Comparison of ENCODE assay signal across 17 cellular contexts in genomic region chr2:85791704-85792565, GRCh38. TPM values are rescaled to one million over a fixed set of nuclear protein-coding genes. Genes with fewer than 3 reads are reported as not detected.
DNase-seq lines count a peak whose midpoint lies in the region; ATAC-seq and TF ChIP-seq lines count a peak whose summit lies in the region.
"Had no signal": no experiment of that assay in that cellular context is flagged by ENCODE, and none has a peak within 500 bp of the region (broad histone marks: within the 10 kb centered on the region; RNA-seq: fewer than 3 reads in every experiment).

No MANE protein-coding gene starts in this region.

- no peak overlapping the region for H3K4me2 ChIP-seq in GM23338

- WGBS in right cardiac atrium = 63% methylated on average over 22 of the region's 22 CpGs

- CTCF ChIA-PET in CD4-positive, alpha-beta T cell (lab: Charles Lee) = no interaction called here

- no peak overlapping the region for H3K9ac ChIP-seq in skeletal muscle tissue (ENCODE audit: low read depth in 1 of 3, low read length in 3 of 3)

- peaks cover 10% of the 10 kb centered on the region for H3K27me3 Mint-ChIP-seq in GM23338 (ENCODE audit: insufficient read depth, low read depth, poor library complexity)
- H3K27me3 Mint-ChIP-seq in activated T-helper 17 cell treated with anti-CD3 and anti-CD28 coated beads, Interleukin-2, amount 50 U/mL, for 72 hours = peaks cover 19% of the 10 kb centered on the region
- H3K27me3 Mint-ChIP-seq in activated T-helper 2 cell treated with anti-CD3 and anti-CD28 coated beads, Interferon-gamma antibody, Interleukin-2, Interleukin-4, amounts not matched to agents 10 μg/mL and 5 μg/mL and 100 μg/mL, durations not matched to agents 14 hours and 24 hours and 36 hours (ENCODE audit: low read depth) = peaks cover 14% of the 10 kb centered on the region
- H3K27me3 Mint-ChIP-seq in CD4-positive, alpha-beta T cell = peaks cover 8% of the 10 kb centered on the region

- ATAC-seq in GM23338 (no peak), right cardiac atrium (no peak)
- no peak for ATAC-seq in activated T-helper 17 cell treated with anti-CD3 and anti-CD28 coated beads, Interleukin-2, amount 50 U/mL, for 72 hours (replicated peaks)
- no peak for ATAC-seq in CD4-positive, alpha-beta T cell (ENCODE audit: poor library complexity)

- peak overlapping the region; percentile 68; the same call in 1 of the 2 replicates for H3K27ac Mint-ChIP-seq in GM23338
- H3K27ac Mint-ChIP-seq in activated T-helper 17 cell treated with anti-CD3 and anti-CD28 coated beads, Interleukin-2, amount 50 U/mL, for 72 hours = peak overlapping the region; percentile 5
- no peak overlapping the region for H3K27ac Mint-ChIP-seq in activated T-helper 2 cell treated with anti-CD3 and anti-CD28 coated beads, Interferon-gamma antibody, Interleukin-2, Interleukin-4, amounts not matched to agents 10 μg/mL and 5 μg/mL and 100 μg/mL, durations not matched to agents 14 hours and 24 hours and 36 hours
- H3K27ac Mint-ChIP-seq in CD4-positive, alpha-beta T cell = no peak overlapping the region
- H3K27ac Mint-ChIP-seq: memory B cell had no signal

- H3K4me1 ChIP-seq in GM23338 (ENCODE audit: insufficient read depth) (no peaks in the 10 kb centered on the region), right cardiac atrium (ENCODE audit: control insufficient read depth, insufficient read depth, low read length) (peaks cover 41% of the 10 kb centered on the region), skeletal muscle tissue (ENCODE audit: control insufficient read depth in 3 of 3, insufficient read depth in 3 of 3, low read length in 3 of 3) (peaks cover 47 to 52% (median 51%) of the 10 kb centered on the region in 3 donors)

- no peaks in the 10 kb centered on the region for H3K9me3 ChIP-seq in right cardiac atrium (ENCODE audit: control insufficient read depth, low read length)
- H3K9me3 ChIP-seq in skeletal muscle tissue (ENCODE audit: control insufficient read depth in 3 of 3, low read length in 3 of 3) = no peaks in the 10 kb centered on the region
- no peaks in the 10 kb centered on the region for H3K9me3 ChIP-seq in CD4-positive, alpha-beta T cell (ENCODE audit: control insufficient read depth, low read length)
- H3K9me3 ChIP-seq: pancreas had no signal

- no peak for TF ChIP-seq CTCF in GM23338 (conservative IDR thresholded peaks at IDR 0.05; ENCODE audit: low read depth in 2 of 2)
- no peak for TF ChIP-seq CTCF in CD4-positive, alpha-beta T cell (IDR thresholded peaks at IDR 0.05)

- H3K4me3 ChIP-seq in GM23338 (no peak overlapping the region), right cardiac atrium (ENCODE audit: low read length) (no peak overlapping the region), skeletal muscle tissue (ENCODE audit: low read length in 3 of 3) (no peak overlapping the region)
- H3K4me3 ChIP-seq: cardiac muscle cell, pancreas had no signal

- H3K27me3 ChIP-seq in GM23338 (ENCODE audit: insufficient read depth) (no peaks in the 10 kb centered on the region), right cardiac atrium (ENCODE audit: control insufficient read depth, insufficient read depth) (no peaks in the 10 kb centered on the region), skeletal muscle tissue (ENCODE audit: control insufficient read depth in 3 of 3, insufficient read depth in 3 of 3, low read length in 3 of 3) (no peaks in the 10 kb centered on the region)
- no peaks in the 10 kb centered on the region for H3K27me3 ChIP-seq in CD4-positive, alpha-beta T cell (ENCODE audit: control insufficient read depth, insufficient read depth, low read length)
- H3K27me3 ChIP-seq: cardiac muscle cell, pancreas had no signal

- no peaks in the 10 kb centered on the region for H3K9me3 Mint-ChIP-seq in GM23338
- no peaks in the 10 kb centered on the region for H3K9me3 Mint-ChIP-seq in activated T-helper 17 cell treated with anti-CD3 and anti-CD28 coated beads, Interleukin-2, amount 50 U/mL, for 72 hours
- H3K9me3 Mint-ChIP-seq in activated T-helper 2 cell treated with anti-CD3 and anti-CD28 coated beads, Interferon-gamma antibody, Interleukin-2, Interleukin-4, amounts not matched to agents 10 μg/mL and 5 μg/mL and 100 μg/mL, durations not matched to agents 14 hours and 24 hours and 36 hours = no peaks in the 10 kb centered on the region
- no peaks in the 10 kb centered on the region for H3K9me3 Mint-ChIP-seq in CD4-positive, alpha-beta T cell
- H3K9me3 Mint-ChIP-seq: CD4-positive, CD25-positive, alpha-beta regulatory T cell; memory B cell had no signal

- intact Hi-C loops in right cardiac atrium (cut with DNase I) = loop anchor here in 1 of 4 donors (10.0 kb wide), 1 partner anchor 47 kb away; no protein-coding TSS in a partner anchor
- intact Hi-C loops in activated T-helper 2 cell treated with anti-CD3 and anti-CD28 coated beads, Interferon-gamma antibody, Interleukin-2, Interleukin-4, amounts not matched to agents 10 μg/mL and 5 μg/mL and 100 μg/mL, durations not matched to agents 14 hours and 24 hours and 36 hours (cut with micrococcal nuclease) = no loop called here
- intact Hi-C loops in CD4-positive, alpha-beta T cell (cut with DNase I, micrococcal nuclease) = no loop called here

- POLR2A ChIA-PET in CD4-positive, alpha-beta T cell (lab: Charles Lee) = no interaction called here

- no peaks in the 10 kb centered on the region for H4K20me1 ChIP-seq in GM23338 (replicated peaks; ENCODE audit: insufficient read depth)

- no peaks in the 10 kb centered on the region for H3K36me3 ChIP-seq in GM23338 (ENCODE audit: insufficient read depth)
- peaks cover 11 to 23% (median 19%) of the 10 kb centered on the region in 3 donors for H3K36me3 ChIP-seq in skeletal muscle tissue (ENCODE audit: control insufficient read depth in 3 of 3, insufficient read depth in 3 of 3, low read length in 3 of 3)
- H3K36me3 ChIP-seq: cardiac muscle cell, pancreas had no signal

- H3K36me3 Mint-ChIP-seq in GM23338 (ENCODE audit: low read depth) = no peaks in the 10 kb centered on the region
- H3K36me3 Mint-ChIP-seq in activated T-helper 17 cell treated with anti-CD3 and anti-CD28 coated beads, Interleukin-2, amount 50 U/mL, for 72 hours (ENCODE audit: low read depth) = no peaks in the 10 kb centered on the region
- H3K36me3 Mint-ChIP-seq in activated T-helper 2 cell treated with anti-CD3 and anti-CD28 coated beads, Interferon-gamma antibody, Interleukin-2, Interleukin-4, amounts not matched to agents 10 μg/mL and 5 μg/mL and 100 μg/mL, durations not matched to agents 14 hours and 24 hours and 36 hours (ENCODE audit: low read depth) = no peaks in the 10 kb centered on the region
- no peaks in the 10 kb centered on the region for H3K36me3 Mint-ChIP-seq in CD4-positive, alpha-beta T cell (ENCODE audit: low read depth)
- H3K36me3 Mint-ChIP-seq: CD4-positive, CD25-positive, alpha-beta regulatory T cell; memory B cell had no signal

- no peak overlapping the region; the same call in 2 of the 3 replicates for H3K4me3 Mint-ChIP-seq in GM23338
- H3K4me3 Mint-ChIP-seq in activated T-helper 17 cell treated with anti-CD3 and anti-CD28 coated beads, Interleukin-2, amount 50 U/mL, for 72 hours = no peak overlapping the region
- H3K4me3 Mint-ChIP-seq in activated T-helper 2 cell treated with anti-CD3 and anti-CD28 coated beads, Interferon-gamma antibody, Interleukin-2, Interleukin-4, amounts not matched to agents 10 μg/mL and 5 μg/mL and 100 μg/mL, durations not matched to agents 14 hours and 24 hours and 36 hours (ENCODE audit: low read depth) = no peak overlapping the region
- no peak overlapping the region for H3K4me3 Mint-ChIP-seq in CD4-positive, alpha-beta T cell
- H3K4me3 Mint-ChIP-seq: CD4-positive, CD25-positive, alpha-beta regulatory T cell; memory B cell had no signal

- DNase-seq in GM23338 (ENCODE audit: low spot score) (no peak), right cardiac atrium (peak in 1 of 3 donors; percentile 64), ACHN (no peak)
- no peak for DNase-seq in stimulated activated CD4-positive, alpha-beta T cell treated with anti-CD3 and anti-CD28 coated beads, Interleukin-1b, Interleukin-23, amount 100 ng/mL, for 48 hours
- no peak for DNase-seq in activated T-helper 2 cell treated with anti-CD3 and anti-CD28 coated beads, Interferon-gamma antibody, Interleukin-2, Interleukin-4, amounts not matched to agents 10 μg/mL and 5 μg/mL and 100 μg/mL, durations not matched to agents 14 hours and 24 hours and 36 hours (ENCODE audit: low spot score)
- DNase-seq in CD4-positive, alpha-beta T cell = no peak
- DNase-seq: activated CD4-positive, alpha-beta T cell treated with anti-CD3 and anti-CD28 coated beads, Interleukin-2, amount 50 U/mL, for 4 hours; activated gamma-delta T cell; CD4-positive, CD25-positive, alpha-beta regulatory T cell; KG1; NCI-H774; stimulated activated CD4-positive, alpha-beta T cell treated with anti-CD3 and anti-CD28 coated beads, Interleukin-2, amount 100 ng/mL, for 24 hours had no signal

- H3F3A ChIP-seq in GM23338 (replicated peaks; ENCODE audit: low read depth) = no peaks in the 10 kb centered on the region

- in situ Hi-C loops in ACHN (cut with HindIII; ENCODE audit: low pct_ligation_motif_present, low pct_unique_long_range_greater_than_20kb, low sequenced_read_pairs) = no loop called here

- H3K9me2 ChIP-seq in GM23338 (ENCODE audit: insufficient read depth) = no peaks in the 10 kb centered on the region

- H2AFZ ChIP-seq in GM23338 = no peak overlapping the region

- H3K4me1 Mint-ChIP-seq in GM23338 = 0 out of 3 replicates have a peak, but pooled peaks cover 3% of the 10 kb centered on the region
- H3K4me1 Mint-ChIP-seq in activated T-helper 17 cell treated with anti-CD3 and anti-CD28 coated beads, Interleukin-2, amount 50 U/mL, for 72 hours = no peaks in the 10 kb centered on the region
- no peaks in the 10 kb centered on the region for H3K4me1 Mint-ChIP-seq in activated T-helper 2 cell treated with anti-CD3 and anti-CD28 coated beads, Interferon-gamma antibody, Interleukin-2, Interleukin-4, amounts not matched to agents 10 μg/mL and 5 μg/mL and 100 μg/mL, durations not matched to agents 14 hours and 24 hours and 36 hours (ENCODE audit: low read depth)
- H3K4me1 Mint-ChIP-seq in CD4-positive, alpha-beta T cell (ENCODE audit: low read depth) = no peaks in the 10 kb centered on the region
- H3K4me1 Mint-ChIP-seq: CD4-positive, CD25-positive, alpha-beta regulatory T cell; memory B cell had no signal

- no peaks in the 10 kb centered on the region for H3K79me2 ChIP-seq in GM23338 (replicated peaks; ENCODE audit: insufficient read depth)

- no peak overlapping the region for H3K27ac ChIP-seq in GM23338 (ENCODE audit: low read depth)
- peak overlapping the region; percentile 48 for H3K27ac ChIP-seq in right cardiac atrium (ENCODE audit: low read length)
- peak overlapping the region; percentile 12 for H3K27ac ChIP-seq in skeletal muscle tissue (ENCODE audit: low read depth, low read length)
- no peak overlapping the region for H3K27ac ChIP-seq in CD4-positive, alpha-beta T cell (ENCODE audit: low read depth, low read length)
- H3K27ac ChIP-seq: cardiac muscle cell, pancreas had no signal

RNA-seq across cellular contexts. Expression of gene ATOH8, which starts 38.1 kb away (rescaled TPM):
- total RNA-seq in GM23338 (2014; rRNA removed; shearing (Covaris generic)) = 0.62 and 0.97 TPM in 2 replicates
- polyA plus RNA-seq in GM23338 (2016; fragmentation: Nextera tagmentation; extraction: Ambion mirVana) (0.11 and 0.45 TPM in 2 replicates), right cardiac atrium (57.8 TPM)
- total RNA-seq in activated T-helper 17 cell treated with anti-CD3 and anti-CD28 coated beads, Interleukin-2, amount 50 U/mL, for 72 hours = not detected
- total RNA-seq in right cardiac atrium (10 to 100 TPM; 35.7 to 55.5 (median 45.7) TPM), skeletal muscle tissue (8.4 TPM)
- total RNA-seq in activated T-helper 2 cell treated with anti-CD3 and anti-CD28 coated beads, Interferon-gamma antibody, Interleukin-2, Interleukin-4, amounts not matched to agents 10 μg/mL and 5 μg/mL and 100 μg/mL, durations not matched to agents 14 hours and 24 hours and 36 hours = 0.07 and 0.11 TPM in 2 replicates
- not detected for total RNA-seq in CD4-positive, alpha-beta T cell
- total RNA-seq: CD4-positive, CD25-positive, alpha-beta regulatory T cell had no signal
- polyA plus RNA-seq: CD4-positive, CD25-positive, alpha-beta regulatory T cell had no signal

Comparison
In these comparisons a context has a peak if more than half of its experiments do, and no peak if none do; other contexts are left out.
1. H3K27ac ChIP-seq: peak in right cardiac atrium (single experiment) and skeletal muscle tissue (single experiment); none in GM23338 (single experiment) and CD4-positive, alpha-beta T cell (single experiment).
2. H3K27ac Mint-ChIP-seq: peak in GM23338 (single experiment) and activated T-helper 17 cell treated with anti-CD3 and anti-CD28 coated beads, Interleukin-2, amount 50 U/mL, for 72 hours (single experiment); none in activated T-helper 2 cell treated with anti-CD3 and anti-CD28 coated beads, Interferon-gamma antibody, Interleukin-2, Interleukin-4, amounts not matched to agents 10 μg/mL and 5 μg/mL and 100 μg/mL, durations not matched to agents 14 hours and 24 hours and 36 hours (single experiment) and CD4-positive, alpha-beta T cell (single experiment).